Comparison of ENCODE assay signal across 28 cellular contexts in genomic region chr11:125241104-125241503, GRCh38.
"Had no signal": no experiment of that assay in that cellular context is flagged by ENCODE, and none has a peak within 500 bp of the region (broad histone marks: within the 10 kb centered on the region; RNA-seq: fewer than 3 reads in every experiment).

No MANE protein-coding gene starts in this region.

- H3K27ac Mint-ChIP-seq: activated CD4-positive, alpha-beta T cell treated with anti-CD3 and anti-CD28 coated beads for 36 hours; activated CD4-positive, alpha-beta T cell treated with anti-CD3 and anti-CD28 coated beads, Interleukin-2, amount 10 ng/mL, durations not matched to agents 7 days and 5 days; activated CD8-positive, alpha-beta T cell treated with anti-CD3 and anti-CD28 coated beads, Interleukin-2, amount 10 ng/mL, durations not matched to agents 7 days and 5 days; activated naive CD4-positive, alpha-beta T cell treated with anti-CD3 and anti-CD28 coated beads, Interleukin-2, amount 10 ng/mL, durations not matched to agents 7 days and 5 days; activated naive CD8-positive, alpha-beta T cell; activated naive CD8-positive, alpha-beta T cell treated with anti-CD3 and anti-CD28 coated beads, Interleukin-2, amount 50 U/mL, for 24 hours; activated T-helper 1 cell treated with anti-CD3 and anti-CD28 coated beads, Interleukin-12 subunit alpha, Interleukin-12 subunit beta, Interleukin-2, Interleukin-4 antibody, amounts not matched to agents 30 ng/mL and 10 ng/mL and 1 ng/mL, durations not matched to agents 14 hours and 24 hours and 36 hours; WTC11 had no signal

- DNase-seq: activated CD4-positive, alpha-beta T cell treated with anti-CD3 and anti-CD28 coated beads for 36 hours; activated CD4-positive, alpha-beta T cell treated with anti-CD3 and anti-CD28 coated beads, Interleukin-2, amount 10 ng/mL, durations not matched to agents 7 days and 5 days; activated CD4-positive, alpha-beta T cell treated with anti-CD3 and anti-CD28 coated beads, Interleukin-2, amount 50 U/mL, for 48 hours; activated CD8-positive, alpha-beta memory T cell treated with anti-CD3 and anti-CD28 coated beads, Interleukin-2, amount 50 U/mL, for 4 hours; activated CD8-positive, alpha-beta T cell treated with anti-CD3 and anti-CD28 coated beads, Interleukin-2, amount 10 ng/mL, durations not matched to agents 7 days and 5 days; activated gamma-delta T cell treated with Interleukin-2 at 50 U/mL for 16 hours; activated naive CD4-positive, alpha-beta T cell treated with anti-CD3 and anti-CD28 coated beads, Interleukin-2, amount 10 ng/mL, durations not matched to agents 7 days and 5 days; activated naive CD8-positive, alpha-beta T cell treated with anti-CD3 and anti-CD28 coated beads, Interleukin-2, amount 50 U/mL, for 24 hours; activated T-cell treated with anti-CD3 and anti-CD28 coated beads for 4 hours; activated T-cell treated with anti-CD3 and anti-CD28 coated beads, Interleukin-2, amount 50 U/mL, for 4 hours; anterior cingulate cortex; central memory CD4-positive, alpha-beta T cell; NCI-H1048; NCI-H1105 treated with DMSO at 0.1 percent for 48 hours; NCI-H1436 treated with DMSO at 0.1 percent for 48 hours; NCI-H1694 treated with DMSO at 0.1 percent for 48 hours; NCI-H2029; NCI-H345; NCI-H524 treated with DMSO at 0.1 percent for 48 hours; SHP77; SJCRH30; T1000 had no signal

- H3K36me3 Mint-ChIP-seq: activated naive CD4-positive, alpha-beta T cell treated with anti-CD3 and anti-CD28 coated beads, Interleukin-2, amount 10 ng/mL, durations not matched to agents 7 days and 5 days; activated naive CD8-positive, alpha-beta T cell had no signal

- H3K4me3 Mint-ChIP-seq: activated CD4-positive, alpha-beta T cell treated with anti-CD3 and anti-CD28 coated beads for 36 hours; activated CD4-positive, alpha-beta T cell treated with anti-CD3 and anti-CD28 coated beads, Interleukin-2, amount 10 ng/mL, durations not matched to agents 7 days and 5 days; activated CD8-positive, alpha-beta T cell treated with anti-CD3 and anti-CD28 coated beads, Interleukin-2, amount 10 ng/mL, durations not matched to agents 7 days and 5 days; activated naive CD4-positive, alpha-beta T cell treated with anti-CD3 and anti-CD28 coated beads, Interleukin-2, amount 10 ng/mL, durations not matched to agents 7 days and 5 days; activated naive CD8-positive, alpha-beta T cell; activated naive CD8-positive, alpha-beta T cell treated with anti-CD3 and anti-CD28 coated beads, Interleukin-2, amount 50 U/mL, for 24 hours; activated T-cell treated with anti-CD3 and anti-CD28 coated beads, Interleukin-2, amount 50 U/mL, for 4 hours; activated T-helper 1 cell treated with anti-CD3 and anti-CD28 coated beads, Interleukin-12 subunit alpha, Interleukin-12 subunit beta, Interleukin-2, Interleukin-4 antibody, amounts not matched to agents 30 ng/mL and 10 ng/mL and 1 ng/mL, durations not matched to agents 14 hours and 24 hours and 36 hours; WTC11 had no signal

- H3K9me3 Mint-ChIP-seq: activated CD4-positive, alpha-beta T cell treated with anti-CD3 and anti-CD28 coated beads, Interleukin-2, amount 10 ng/mL, durations not matched to agents 7 days and 5 days; activated naive CD4-positive, alpha-beta T cell treated with anti-CD3 and anti-CD28 coated beads, Interleukin-2, amount 10 ng/mL, durations not matched to agents 7 days and 5 days; activated naive CD8-positive, alpha-beta T cell treated with anti-CD3 and anti-CD28 coated beads, Interleukin-2, amount 50 U/mL, for 24 hours; activated T-helper 1 cell treated with anti-CD3 and anti-CD28 coated beads, Interleukin-12 subunit alpha, Interleukin-12 subunit beta, Interleukin-2, Interleukin-4 antibody, amounts not matched to agents 30 ng/mL and 10 ng/mL and 1 ng/mL, durations not matched to agents 14 hours and 24 hours and 36 hours had no signal

- H3K27me3 ChIP-seq: SJCRH30 had no signal

- H3K4me1 Mint-ChIP-seq: activated CD4-positive, alpha-beta T cell treated with anti-CD3 and anti-CD28 coated beads for 36 hours; activated CD4-positive, alpha-beta T cell treated with anti-CD3 and anti-CD28 coated beads, Interleukin-2, amount 10 ng/mL, durations not matched to agents 7 days and 5 days; activated naive CD4-positive, alpha-beta T cell treated with anti-CD3 and anti-CD28 coated beads, Interleukin-2, amount 10 ng/mL, durations not matched to agents 7 days and 5 days; activated naive CD8-positive, alpha-beta T cell treated with anti-CD3 and anti-CD28 coated beads, Interleukin-2, amount 50 U/mL, for 24 hours had no signal

- ATAC-seq: activated CD4-positive, alpha-beta T cell treated with anti-CD3 and anti-CD28 coated beads for 36 hours; activated CD4-positive, CD25-positive, alpha-beta regulatory T cell treated with anti-CD3 and anti-CD28 coated beads, Interleukin-2, amount 50 U/mL, for 24 hours; activated CD8-positive, alpha-beta T cell treated with anti-CD3 and anti-CD28 coated beads, Interleukin-2, amount 10 ng/mL, durations not matched to agents 7 days and 5 days; activated naive CD8-positive, alpha-beta T cell treated with anti-CD3 and anti-CD28 coated beads, Interleukin-2, amount 50 U/mL, for 24 hours; activated T-cell treated with anti-CD3 and anti-CD28 coated beads, Interleukin-2, amount 50 U/mL, for 4 hours; Panc1; WTC11 had no signal

- H3K4me1 ChIP-seq: SJCRH30 had no signal

- H3K9me3 ChIP-seq: SJCRH30 had no signal

- H3K27ac ChIP-seq: SJCRH30, SK-N-MC had no signal

- H3K4me3 ChIP-seq: SJCRH30, SK-N-MC had no signal
